9 cellular contexts compared by ENCODE assay signal in the genomic region with DNA sequence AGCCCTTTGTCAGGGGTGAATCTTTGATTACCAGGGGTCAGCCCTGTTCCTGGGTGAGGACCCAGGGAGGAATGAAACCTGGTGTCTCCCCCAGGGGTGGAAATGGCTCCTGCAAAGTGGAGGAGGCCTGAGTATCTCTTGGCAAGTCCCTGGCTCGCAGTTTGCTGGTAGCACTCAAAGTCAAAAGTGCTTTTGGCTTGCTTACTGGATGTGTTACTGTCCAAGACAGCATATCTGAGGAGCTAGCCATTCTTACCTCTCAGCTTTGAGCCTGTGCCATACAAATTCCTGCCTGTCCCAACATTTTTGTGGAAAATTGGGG. TPM values are rescaled to one million over a fixed set of nuclear protein-coding genes. Genes with fewer than 3 reads are reported as not detected.
DNase-seq lines count a peak whose midpoint lies in the region; ATAC-seq, FAIRE-seq and TF ChIP-seq lines count a peak whose summit lies in the region.
"Had no signal": no experiment of that assay in that cellular context is flagged by ENCODE, and none has a peak within 500 bp of the region (broad histone marks: within the 10 kb centered on the region; RNA-seq: fewer than 3 reads in every experiment).

No MANE protein-coding gene starts in this region.

- no peaks in the 10 kb centered on the region for H4K20me1 ChIP-seq in KMS-11 (ENCODE audit: insufficient read depth)

- no peak for TF ChIP-seq EP300 in stomach (IDR thresholded peaks at IDR 0.05)

- H3K27me3 ChIP-seq in KMS-11 (ENCODE audit: insufficient read depth, low read depth) (no peaks in the 10 kb centered on the region), ascending aorta (no peaks in the 10 kb centered on the region), stomach (no peaks in the 10 kb centered on the region)

- H3K9me3 ChIP-seq in ascending aorta = peaks cover 0 to 8% of the 10 kb centered on the region in 2 donors
- no peaks in the 10 kb centered on the region for H3K9me3 ChIP-seq in kidney (ENCODE audit: control insufficient read depth in 1 of 2, low read length in 2 of 2)
- peaks cover 0 to 6% (median 0%) of the 10 kb centered on the region in 4 donors for H3K9me3 ChIP-seq in stomach

- no peak overlapping the region for H3K27ac ChIP-seq in KMS-11
- H3K27ac ChIP-seq in ascending aorta = peak overlapping the region; percentile 0 to 17
- H3K27ac ChIP-seq in kidney (ENCODE audit: low read depth in 2 of 2, low read length in 2 of 2) = peak overlapping the region in 1 of 2 donors; percentile 88
- H3K27ac ChIP-seq in stomach = peak overlapping the region; percentile 31 to 68 (median 59)

- no peak for FAIRE-seq in kidney (lab: Jason Lieb, UNC)

- H3K4me1 ChIP-seq in KMS-11 (ENCODE audit: low read depth, poor library complexity, severe bottlenecking) (peaks cover 24% of the 10 kb centered on the region), ascending aorta (peaks cover 0 to 32% of the 10 kb centered on the region in 2 donors), kidney (ENCODE audit: control insufficient read depth in 1 of 2, insufficient read depth in 1 of 2, low read depth in 1 of 2, low read length in 2 of 2) (peaks cover 34 to 37% of the 10 kb centered on the region in 2 donors), stomach (peaks cover 19 to 63% (median 42%) of the 10 kb centered on the region in 4 donors)

- H3K4me2 ChIP-seq in KMS-11 = peak overlapping the region; percentile 81

- ATAC-seq in GM18861 (IDR thresholded peaks at IDR 0.05; ENCODE audit: unreplicated experiment) = no peak

- DNase-seq in ascending aorta (ENCODE audit: low spot score in 2 of 2) = no peak
- no peak for DNase-seq in kidney
- DNase-seq in stomach = no peak
- no peak for DNase-seq in NCI-H1105 treated with DMSO at 0.1 percent for 48 hours (lab: John Stamatoyannopoulos, UW)
- no peak for DNase-seq in NCI-H2081 treated with DMSO at 0.1 percent for 48 hours (lab: John Stamatoyannopoulos, UW)
- DNase-seq: occipital lobe, SHP77 had no signal

- TF ChIP-seq CTCF in KMS-11 (conservative IDR thresholded peaks at IDR 0.05; ENCODE audit: low read depth, low read length) (no peak), ascending aorta (IDR thresholded peaks at IDR 0.05) (no peak), kidney (IDR thresholded peaks at IDR 0.05; ENCODE audit: borderline replicate concordance, extremely low read depth, insufficient read depth) (no peak), stomach (IDR thresholded peaks at IDR 0.05) (no peak)

- intact Hi-C loops in ascending aorta (cut with DNase I) (no loop called here), kidney (cut with DNase I) (no loop called here), stomach (cut with DNase I; ENCODE audit: low total_unique reads) (no loop called here)

- H2AFZ ChIP-seq in KMS-11 (ENCODE audit: low read depth) = no peak overlapping the region

- H3K79me2 ChIP-seq in KMS-11 (ENCODE audit: insufficient read depth, low read depth) = no peaks in the 10 kb centered on the region

- H3K36me3 ChIP-seq in KMS-11 (ENCODE audit: insufficient read depth) = no peaks in the 10 kb centered on the region
- no peaks in the 10 kb centered on the region for H3K36me3 ChIP-seq in ascending aorta
- H3K36me3 ChIP-seq in kidney (ENCODE audit: control insufficient read depth in 1 of 2, insufficient read depth in 2 of 2, low read length in 2 of 2) = no peaks in the 10 kb centered on the region
- no peaks in the 10 kb centered on the region for H3K36me3 ChIP-seq in stomach

- no peak for TF ChIP-seq POLR2A in stomach (IDR thresholded peaks at IDR 0.05)

- WGBS in stomach, 5 donors = 0 to 30% (median 16%) methylated on average over 1 of the region's 1 CpG

- no peak overlapping the region for H3K4me3 ChIP-seq in KMS-11 (IDR thresholded peaks at IDR 0.05; ENCODE audit: insufficient read depth, low read depth, low read length)
- H3K4me3 ChIP-seq in ascending aorta = peak overlapping the region; percentile 21 to 57
- peak overlapping the region; percentile 42 to 56 for H3K4me3 ChIP-seq in kidney (ENCODE audit: low read length in 2 of 2)
- H3K4me3 ChIP-seq in stomach = peak overlapping the region; percentile 23 to 34 (median 26)

- no peak overlapping the region for H3K9ac ChIP-seq in KMS-11
- H3K9ac ChIP-seq in kidney (ENCODE audit: low read length in 2 of 2) = peak overlapping the region in 1 of 2 donors; percentile 7

RNA-seq across cellular contexts. Expression of gene ZNF618, which starts 9.9 kb away (rescaled TPM):
- 16.1 TPM for total RNA-seq in ascending aorta
- 31.9 TPM for total RNA-seq in kidney
- 5.6 TPM for polyA plus RNA-seq in kidney (ENCODE audit: insufficient read depth, low read depth, low replicate concordance)
- 10 to 100 TPM in 3 of 5 donors, 1 to 10 TPM in 2; 2.3 to 19.8 (median 13.4) TPM for total RNA-seq in stomach
- 1 to 10 TPM; 1.2 to 3.0 (median 1.5) TPM for polyA plus RNA-seq in stomach
